ENCODE assay signal across 8 cellular contexts in the genomic region with DNA sequence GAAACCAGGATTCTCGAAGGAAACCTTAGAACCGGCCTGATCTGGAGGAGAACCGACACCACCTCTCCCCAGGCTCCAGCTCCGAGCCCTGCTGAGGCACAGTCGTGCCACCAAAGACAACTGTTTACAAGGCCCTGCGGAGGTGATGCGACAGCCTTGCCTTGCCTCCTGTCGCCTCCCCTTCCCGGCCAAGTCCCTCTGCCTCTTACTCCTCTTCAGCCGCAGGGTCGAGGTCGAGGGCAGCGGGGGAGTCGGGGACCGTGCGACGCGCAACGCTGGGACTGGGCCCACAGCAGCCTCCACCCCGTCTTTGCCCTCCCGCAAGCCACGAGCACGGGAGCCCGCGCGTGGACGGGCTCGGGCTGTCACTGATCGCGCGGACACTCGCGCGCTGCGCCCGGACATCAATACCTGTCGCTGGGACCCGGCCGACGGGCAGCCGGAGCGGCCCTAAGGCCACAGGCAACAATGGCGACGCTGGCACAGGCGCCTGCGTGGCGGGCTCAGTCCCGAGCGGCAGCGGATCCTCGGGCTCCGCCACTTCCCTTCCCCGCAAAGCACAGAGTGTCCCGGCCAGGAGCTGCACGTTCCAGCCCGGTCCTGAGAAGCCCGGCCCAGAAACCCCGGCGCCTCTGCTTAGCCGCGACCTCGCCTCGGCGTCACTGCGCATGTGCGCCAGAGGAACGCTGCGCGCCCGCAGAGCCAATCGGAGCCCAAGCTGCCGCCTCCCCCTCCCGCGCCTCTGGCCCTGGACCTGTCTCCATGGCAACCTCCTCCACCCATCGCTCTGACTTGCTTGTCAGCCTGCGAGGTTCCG. TPM values are rescaled to one million over a fixed set of nuclear protein-coding genes. Genes with fewer than 3 reads are reported as not detected.
DNase-seq lines count a peak whose midpoint lies in the region; ATAC-seq and TF ChIP-seq lines count a peak whose summit lies in the region.

Gene ZNF287, minus strand, starts transcription at position 664 of the 817 bp plus-strand sequence. CDS start 1,473 bp downstream, outside the sequence.

- peak within 1 kb of the TSS in 2 of 3 donors; percentile 86 to 87 for H3K27ac Mint-ChIP-seq in CD4-positive, CD25-positive, alpha-beta regulatory T cell
- H3K27ac Mint-ChIP-seq in activated T-cell treated with anti-CD3 and anti-CD28 coated beads, Interleukin-2, amount 50 U/mL, for 72 hours = peak within 1 kb of the TSS; percentile 58

- DNase-seq in CD4-positive, CD25-positive, alpha-beta regulatory T cell = peak; percentile 90 to 93 (median 91)
- DNase-seq in HL-60 (ENCODE audit: low read depth in 1 of 2, low spot score in 1 of 2) (peak; percentile 21 to 35), esophagus muscularis mucosa (ENCODE audit: extremely low spot score) (peak; percentile 98)
- DNase-seq in NK-92 treated with Interleukin-12 subunit alpha and Interleukin-12 subunit beta, amount 100 ng/mL, for 24 hours (lab: John Stamatoyannopoulos, UW) = peak; percentile 61
- DNase-seq in activated T-cell treated with anti-CD3 and anti-CD28 coated beads, Interleukin-2, amount 50 U/mL, for 72 hours = peak; percentile 93 to 95
- peak; percentile 76 to 81 for DNase-seq in stimulated activated CD8-positive, alpha-beta memory T cell treated with anti-CD3 and anti-CD28 coated beads, Interleukin-7, amount 100 ng/mL, for 1 hour (ENCODE audit: low read depth in 2 of 2)

- H3K36me3 ChIP-seq in CD4-positive, CD25-positive, alpha-beta regulatory T cell (ENCODE audit: control insufficient read depth, insufficient read depth, low read length) = peaks cover 7% of the 10 kb centered on the region
- peaks cover 6 to 24% (median 15%) of the 10 kb centered on the region in 4 donors for H3K36me3 ChIP-seq in esophagus muscularis mucosa
- H3K36me3 ChIP-seq in muscle layer of duodenum (ENCODE audit: control insufficient read depth in 1 of 2, insufficient read depth in 2 of 2, low read length in 2 of 2) = peaks cover 0 to 29% of the 10 kb centered on the region in 2 donors

- H3K27me3 Mint-ChIP-seq in CD4-positive, CD25-positive, alpha-beta regulatory T cell = peaks cover 16% of the 10 kb centered on the region
- H3K27me3 Mint-ChIP-seq in activated T-cell treated with anti-CD3 and anti-CD28 coated beads, Interleukin-2, amount 50 U/mL, for 72 hours (ENCODE audit: low read depth) = peaks cover 5% of the 10 kb centered on the region

- H3K36me3 Mint-ChIP-seq in CD4-positive, CD25-positive, alpha-beta regulatory T cell = peaks cover 14% of the 10 kb centered on the region
- peaks cover 5 to 7% of the 10 kb centered on the region in 2 donors for H3K36me3 Mint-ChIP-seq in activated T-cell treated with anti-CD3 and anti-CD28 coated beads, Interleukin-2, amount 50 U/mL, for 72 hours (ENCODE audit: insufficient read depth in 2 of 2)

- peak within 1 kb of the TSS; percentile 85 to 93 (median 88) for H3K4me3 Mint-ChIP-seq in CD4-positive, CD25-positive, alpha-beta regulatory T cell
- peak within 1 kb of the TSS; percentile 88 to 95 for H3K4me3 Mint-ChIP-seq in activated T-cell treated with anti-CD3 and anti-CD28 coated beads, Interleukin-2, amount 50 U/mL, for 72 hours

- ATAC-seq in CD4-positive, CD25-positive, alpha-beta regulatory T cell (ENCODE audit: low read depth in 2 of 2) = peak; percentile 94 to 97
- ATAC-seq in GM19452 (IDR thresholded peaks at IDR 0.05; ENCODE audit: unreplicated experiment) = peak; percentile 96
- ATAC-seq in activated T-cell treated with anti-CD3 and anti-CD28 coated beads, Interleukin-2, amount 50 U/mL, for 72 hours (replicated peaks in 1 of 2) = peak; percentile 97 to 98

- TF ChIP-seq POLR2A in esophagus muscularis mucosa (IDR thresholded peaks at IDR 0.05; ENCODE audit: low read depth) = peak; percentile 21

- peaks cover 2% of the 10 kb centered on the region for H3K27me3 ChIP-seq in CD4-positive, CD25-positive, alpha-beta regulatory T cell (ENCODE audit: control insufficient read depth, insufficient read depth, low read length)
- H3K27me3 ChIP-seq in HL-60 (ENCODE audit: insufficient read depth, poor library complexity, severe bottlenecking) = no peaks in the 10 kb centered on the region
- H3K27me3 ChIP-seq in esophagus muscularis mucosa = no peaks in the 10 kb centered on the region
- H3K27me3 ChIP-seq in muscle layer of duodenum (ENCODE audit: low read depth, low read length) = no peaks in the 10 kb centered on the region

- H3K9me3 ChIP-seq in CD4-positive, CD25-positive, alpha-beta regulatory T cell (ENCODE audit: control insufficient read depth in 2 of 2, low read length in 2 of 2) = no peaks in the 10 kb centered on the region
- no peaks in the 10 kb centered on the region for H3K9me3 ChIP-seq in esophagus muscularis mucosa
- H3K9me3 ChIP-seq in muscle layer of duodenum (ENCODE audit: control insufficient read depth in 1 of 2, low read length in 2 of 2) = no peaks in the 10 kb centered on the region

- peak within 1 kb of the TSS; percentile 62 for H3K4me3 ChIP-seq in CD4-positive, CD25-positive, alpha-beta regulatory T cell (ENCODE audit: low read depth, low read length)
- H3K4me3 ChIP-seq in HL-60 (replicated peaks; ENCODE audit: insufficient read depth, low read length) (peak within 1 kb of the TSS; percentile 35), esophagus muscularis mucosa (peak within 1 kb of the TSS; percentile 75 to 91 (median 83)), muscle layer of duodenum (ENCODE audit: low read depth in 1 of 2, low read length in 2 of 2) (peak within 1 kb of the TSS; percentile 66 to 94)

- peak within 1 kb of the TSS; percentile 52 for H3K27ac ChIP-seq in CD4-positive, CD25-positive, alpha-beta regulatory T cell (ENCODE audit: insufficient read depth, low read length, poor library complexity, severe bottlenecking)
- H3K27ac ChIP-seq in HL-60 (replicated peaks) = no peak within 1 kb of the TSS
- H3K27ac ChIP-seq in esophagus muscularis mucosa (replicated peaks in 1 of 4) = peak within 1 kb of the TSS; percentile 74 to 88 (median 84)
- no peak within 1 kb of the TSS for H3K27ac ChIP-seq in muscle layer of duodenum (ENCODE audit: low read length)

- peaks cover 17% of the 10 kb centered on the region for H3K4me1 ChIP-seq in CD4-positive, CD25-positive, alpha-beta regulatory T cell (ENCODE audit: control insufficient read depth, insufficient read depth, low read length, poor library complexity, severe bottlenecking)
- H3K4me1 ChIP-seq in esophagus muscularis mucosa (peaks cover 9 to 16% (median 14%) of the 10 kb centered on the region in 4 donors), muscle layer of duodenum (ENCODE audit: control insufficient read depth in 1 of 2, insufficient read depth in 2 of 2, low read length in 2 of 2) (peaks cover 0 to 8% of the 10 kb centered on the region in 2 donors)

- TF ChIP-seq EP300 in esophagus muscularis mucosa (IDR thresholded peaks at IDR 0.05) = no peak

- peaks cover 0 to 23% (median 13%) of the 10 kb centered on the region in 4 donors for H3K4me1 Mint-ChIP-seq in CD4-positive, CD25-positive, alpha-beta regulatory T cell
- H3K4me1 Mint-ChIP-seq in activated T-cell treated with anti-CD3 and anti-CD28 coated beads, Interleukin-2, amount 50 U/mL, for 72 hours (ENCODE audit: low read depth) = peaks cover 24% of the 10 kb centered on the region

- intact Hi-C loops in esophagus muscularis mucosa (cut with DNase I) = no loop called here

- H3K9me3 Mint-ChIP-seq in CD4-positive, CD25-positive, alpha-beta regulatory T cell = peaks cover 0 to 5% (median 0%) of the 10 kb centered on the region in 7 donors
- no peaks in the 10 kb centered on the region for H3K9me3 Mint-ChIP-seq in activated T-cell treated with anti-CD3 and anti-CD28 coated beads, Interleukin-2, amount 50 U/mL, for 72 hours

- TF ChIP-seq CTCF in HL-60 (IDR thresholded peaks at IDR 0.05; ENCODE audit: insufficient read depth, low read length) (no peak), esophagus muscularis mucosa (IDR thresholded peaks at IDR 0.05) (peak in 1 of 3 experiments; percentile 27)

- WGBS in esophagus muscularis mucosa = 8% methylated on average over 16 of the region's 77 CpGs

RNA-seq across cellular contexts. Expression of gene ZNF287, which starts in this region (rescaled TPM):
- 5.4 TPM for total RNA-seq in CD4-positive, CD25-positive, alpha-beta regulatory T cell
- 10 to 100 TPM in 3 of 4 donors, 1 to 10 TPM in 1; 8.1 to 14.4 (median 11.9) TPM for polyA plus RNA-seq in CD4-positive, CD25-positive, alpha-beta regulatory T cell
- total RNA-seq in activated T-cell treated with anti-CD3 and anti-CD28 coated beads, Interleukin-2, amount 50 U/mL, for 72 hours = 1 to 10 TPM; 7.3 to 9.2 TPM
- total RNA-seq in esophagus muscularis mucosa = 10 to 100 TPM in 1 of 4 donors, 1 to 10 TPM in 3; 5.0 to 12.0 (median 7.1) TPM

Comparison
In these comparisons a context has a peak if more than half of its experiments do, and no peak if none do; other contexts are left out.
1. DNase-seq: peak in every context shown above with its lines; median percentile 98 in esophagus muscularis mucosa; 94 in activated T-cell treated with anti-CD3 and anti-CD28 coated beads, Interleukin-2, amount 50 U/mL, for 72 hours; 91 in CD4-positive, CD25-positive, alpha-beta regulatory T cell; 78 in stimulated activated CD8-positive, alpha-beta memory T cell treated with anti-CD3 and anti-CD28 coated beads, Interleukin-7, amount 100 ng/mL, for 1 hour; 61 in NK-92 treated with Interleukin-12 subunit alpha and Interleukin-12 subunit beta, amount 100 ng/mL, for 24 hours; 28 in HL-60.
2. H3K27ac ChIP-seq: peak in CD4-positive, CD25-positive, alpha-beta regulatory T cell (single experiment) and esophagus muscularis mucosa (4 of 4); none in HL-60 (single experiment) and muscle layer of duodenum (single experiment).
3. Peak in every context shown above with its lines, with median percentiles within 50 percentile points of each other: ATAC-seq and H3K4me3 ChIP-seq.